Comparison of ENCODE assay signal across 23 cellular contexts in the genomic region with DNA sequence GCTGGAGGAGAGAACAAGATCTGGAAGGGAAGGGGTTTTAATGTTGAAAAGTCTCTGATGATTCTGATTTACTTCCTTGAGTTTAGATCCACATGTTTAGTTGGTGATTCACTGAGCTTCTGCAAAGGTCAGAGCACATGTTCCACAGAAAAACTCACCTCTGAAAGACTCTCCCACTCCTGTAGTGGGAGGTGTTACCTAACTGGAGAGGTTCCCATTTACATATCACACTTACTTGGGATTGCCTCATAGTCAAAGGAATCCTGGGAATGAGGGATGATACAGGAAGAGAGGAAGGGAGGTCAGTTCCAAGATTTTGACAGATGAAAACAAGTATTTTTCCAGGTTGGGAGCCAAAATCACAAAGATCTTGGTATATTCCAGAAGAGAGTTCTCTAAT. TPM values are rescaled to one million over a fixed set of nuclear protein-coding genes. Genes with fewer than 3 reads are reported as not detected.
DNase-seq lines count a peak whose midpoint lies in the region; ATAC-seq, FAIRE-seq and TF ChIP-seq lines count a peak whose summit lies in the region.
"Had no signal": no experiment of that assay in that cellular context is flagged by ENCODE, and none has a peak within 500 bp of the region (broad histone marks: within the 10 kb centered on the region; RNA-seq: fewer than 3 reads in every experiment).

No MANE protein-coding gene starts in this region.

- no peak overlapping the region for H2BK15ac ChIP-seq in H1 (ENCODE audit: low read length)
- no peak overlapping the region for H2BK15ac ChIP-seq in mesendoderm (replicated peaks; ENCODE audit: low read depth)

- TF ChIP-seq CTCF in H1 (IDR thresholded peaks at IDR 0.05; ENCODE audit: control extremely low read depth in 1 of 3, insufficient read depth in 1 of 3, low read depth in 1 of 3, low read length in 3 of 3) = no peak

- no peak overlapping the region for H2BK5ac ChIP-seq in H1 (ENCODE audit: low read depth, low read length)
- H2BK5ac ChIP-seq in mesendoderm (ENCODE audit: low read length) = no peak overlapping the region

- DNase-seq in EH (ENCODE audit: low read depth) (peak; percentile 16), HT1080 (ENCODE audit: low read depth) (peak; percentile 62), H1 (ENCODE audit: low read depth in 1 of 2, low spot score in 2 of 2) (no peak), mesendoderm (peak; percentile 91), NCI-H446 treated with DMSO at 0.1 percent for 48 hours (lab: John Stamatoyannopoulos, UW) (no peak)
- DNase-seq in effector CD8-positive, alpha-beta T cell (lab: John Stamatoyannopoulos, UW) = no peak
- DNase-seq: activated CD4-positive, CD25-positive, alpha-beta regulatory T cell treated with anti-CD3 and anti-CD28 coated beads, Interleukin-2, amount 50 U/mL, for 72 hours; activated CD8-positive, alpha-beta T cell treated with anti-CD3 and anti-CD28 coated beads for 36 hours; activated naive CD8-positive, alpha-beta T cell treated with anti-CD3 and anti-CD28 coated beads, Interleukin-2, amount 10 ng/mL, durations not matched to agents 7 days and 5 days; body of pancreas; foreskin melanocyte; GDM1; mucosa of descending colon; NCI-H1105 treated with DMSO at 0.1 percent for 48 hours; posterior cingulate gyrus; right lobe of liver; SHP77 treated with DMSO at 0.1 percent for 48 hours; stimulated activated CD4-positive, alpha-beta T cell treated with anti-CD3 and anti-CD28 coated beads, Interleukin-4, amount 100 ng/mL, for 4 hours had no signal

- no peak overlapping the region for H3K23ac ChIP-seq in H1 (ENCODE audit: insufficient read length)
- no peak overlapping the region for H3K23ac ChIP-seq in mesendoderm (ENCODE audit: low read length)

- H3K14ac ChIP-seq in H1 (ENCODE audit: insufficient read length) = no peak overlapping the region

- no peak for TF ChIP-seq EP300 in H1 (IDR thresholded peaks at IDR 0.05; ENCODE audit: borderline replicate concordance in 1 of 2, low read depth in 2 of 2, low read length in 2 of 2)

- no peaks in the 10 kb centered on the region; a peak in 3 of 7 replicates for H3K27me3 ChIP-seq in H1 (replicated peaks in 1 of 4; ENCODE audit: control insufficient read depth in 3 of 4, extremely low read depth in 1 of 4, insufficient read depth in 3 of 4, low read length in 3 of 4)
- H3K27me3 ChIP-seq in mesendoderm (ENCODE audit: insufficient read depth, low read length, poor library complexity) = no peaks in the 10 kb centered on the region

- H3K56ac ChIP-seq in H1 (replicated peaks; ENCODE audit: insufficient read length, low read depth, low read length) (no peak overlapping the region), mesendoderm (ENCODE audit: low read length) (no peak overlapping the region)

- H4K5ac ChIP-seq in H1 (ENCODE audit: insufficient read length, low read depth, low read length) = no peak overlapping the region
- H4K5ac ChIP-seq in mesendoderm (ENCODE audit: low read length) = no peak overlapping the region

- POLR2A ChIA-PET in H1 (lab: Charles Lee; ENCODE audit: partially characterized antibody) = no interaction called here

- H2BK120ac ChIP-seq in H1 (replicated peaks; ENCODE audit: low read depth, low read length) (no peak overlapping the region), mesendoderm (ENCODE audit: low read depth, low read length) (no peak overlapping the region)

- H3K4me1 ChIP-seq in H1 (replicated peaks in 1 of 4; ENCODE audit: control insufficient read depth in 3 of 4, insufficient read depth in 4 of 4, low read length in 3 of 4) (peaks cover 0 to 4% (median 0%) of the 10 kb centered on the region in 4 experiments; a peak in 2 of 7 replicates), mesendoderm (ENCODE audit: control insufficient read depth, low read depth, low read length) (peaks cover 5% of the 10 kb centered on the region)

- H3K4me2 ChIP-seq in H1 (ENCODE audit: insufficient read depth in 1 of 2, low read depth in 2 of 2, low read length in 2 of 2) = no peak overlapping the region
- no peak overlapping the region for H3K4me2 ChIP-seq in mesendoderm (ENCODE audit: low read length)
- H3K4me2 ChIP-seq: neural progenitor cell had no signal

- H3K79me1 ChIP-seq in H1 (ENCODE audit: low read depth, low read length) = no peaks in the 10 kb centered on the region
- H3K79me1 ChIP-seq in mesendoderm (ENCODE audit: low read length) = no peaks in the 10 kb centered on the region

- no peak overlapping the region for H2BK20ac ChIP-seq in H1 (ENCODE audit: low read length)

- H3K9me3 ChIP-seq in H1 (ENCODE audit: insufficient read depth in 2 of 2, low read depth in 1 of 2, low read length in 1 of 2) = no peaks in the 10 kb centered on the region
- H3K9me3 ChIP-seq: body of pancreas, mucosa of descending colon, right lobe of liver had no signal

- H4K20me1 ChIP-seq in H1 (replicated peaks in 1 of 2; ENCODE audit: control insufficient read depth in 1 of 2, insufficient read depth in 2 of 2, low read length in 2 of 2) = no peaks in the 10 kb centered on the region

- TF ChIP-seq RAD21 in H1 (IDR thresholded peaks at IDR 0.05 in 1 of 2, conservative IDR thresholded peaks at IDR 0.05 in 1 of 2; ENCODE audit: low read depth in 2 of 2, low read length in 2 of 2) = no peak

- no peak for ATAC-seq in HG02840 (IDR thresholded peaks at IDR 0.05; ENCODE audit: low FRiP score, unreplicated experiment)
- ATAC-seq: activated CD8-positive, alpha-beta T cell treated with anti-CD3 and anti-CD28 coated beads for 36 hours; body of pancreas; mucosa of descending colon; right lobe of liver had no signal

- H4K8ac ChIP-seq in H1 (ENCODE audit: extremely low read depth, insufficient read depth, low read length) (no peak overlapping the region), mesendoderm (ENCODE audit: low read depth, low read length) (no peak overlapping the region)

- TF ChIP-seq POLR2A in H1 (IDR thresholded peaks at IDR 0.05; ENCODE audit: control extremely low read depth in 1 of 2, low read depth in 2 of 2, low read length in 2 of 2) = no peak

- FAIRE-seq in H1 (lab: Jason Lieb, UNC) = no peak
- FAIRE-seq: GM18507, TTC549 had no signal

- CTCF ChIA-PET in H1 (lab: Charles Lee; ENCODE audit: partially characterized antibody) = interaction anchor here (1.0 kb wide), 1 partner anchor 13 kb away, joined by 3 read pairs; no protein-coding TSS in a partner anchor

- H2AK5ac ChIP-seq in H1 (ENCODE audit: low read depth, low read length) (no peak overlapping the region), mesendoderm (ENCODE audit: low read length) (no peak overlapping the region)

- H3K79me2 ChIP-seq in H1 (ENCODE audit: control insufficient read depth in 1 of 2, insufficient read depth in 2 of 2, low read length in 2 of 2) (no peaks in the 10 kb centered on the region), mesendoderm (ENCODE audit: control insufficient read depth, insufficient read depth, low read length) (no peaks in the 10 kb centered on the region)

- H3K36me3 ChIP-seq in H1 (ENCODE audit: control insufficient read depth in 2 of 4, insufficient read depth in 4 of 4, low read length in 3 of 4) (no peaks in the 10 kb centered on the region), mesendoderm (ENCODE audit: control insufficient read depth, insufficient read depth, low read length) (no peaks in the 10 kb centered on the region)
- H3K36me3 ChIP-seq: neural progenitor cell, right lobe of liver had no signal

- H3K4ac ChIP-seq in H1 (replicated peaks; ENCODE audit: insufficient read length, low read depth, low read length) (no peak overlapping the region), mesendoderm (ENCODE audit: low read depth, low read length) (no peak overlapping the region)

- no peak overlapping the region for H4K91ac ChIP-seq in H1 (replicated peaks; ENCODE audit: insufficient read length, low read length)

- no peak overlapping the region for H3K4me3 ChIP-seq in H1 (ENCODE audit: extremely low read depth in 1 of 4, insufficient read depth in 2 of 4, low read depth in 3 of 4, low read length in 4 of 4)
- no peak overlapping the region for H3K4me3 ChIP-seq in mesendoderm (ENCODE audit: low read length)
- H3K4me3 ChIP-seq: body of pancreas, mucosa of descending colon, neural progenitor cell, right lobe of liver had no signal

- H2AFZ ChIP-seq in H1 (ENCODE audit: low read length) = no peak overlapping the region
- H2AFZ ChIP-seq: neural progenitor cell had no signal

- no peak overlapping the region for H3K27ac ChIP-seq in H1 (ENCODE audit: low read depth, low read length)
- H3K27ac ChIP-seq in mesendoderm (ENCODE audit: low read depth, low read length) = no peak overlapping the region
- H3K27ac ChIP-seq: body of pancreas, C4-2B, neural progenitor cell, right lobe of liver had no signal

- no peak overlapping the region for H2BK12ac ChIP-seq in H1 (ENCODE audit: low read depth, low read length)

- H3K23me2 ChIP-seq in H1 (ENCODE audit: low read depth, low read length) = peaks cover 17% of the 10 kb centered on the region

- H3K18ac ChIP-seq in H1 (ENCODE audit: extremely low read depth, low read length) = no peak overlapping the region
- no peak overlapping the region for H3K18ac ChIP-seq in mesendoderm (ENCODE audit: low read length)

- H3K9ac ChIP-seq in H1 (replicated peaks in 1 of 4; ENCODE audit: extremely low read depth in 1 of 4, low read depth in 3 of 4, low read length in 3 of 4) = no peak overlapping the region
- no peak overlapping the region for H3K9ac ChIP-seq in mesendoderm (ENCODE audit: low read length)
- H3K9ac ChIP-seq: neural progenitor cell had no signal

TF ChIP-seq in H1, 55 proteins besides CTCF, POLR2A, EP300 and RAD21:
- no peak for TF ChIP-seq TEAD4 (IDR thresholded peaks at IDR 0.05; ENCODE audit: low read depth, low read length)
- peak; percentile 41; the same call in 1 of the 2 replicates for TF ChIP-seq CEBPB (IDR thresholded peaks at IDR 0.05; ENCODE audit: low read depth, low read length)
TF ChIP-seq in H1: peak in this region for 1.

RNA-seq across cellular contexts. Expression of a gene that starts 2.7 kb away (rescaled TPM):
- total RNA-seq in HT1080 (2014; rRNA removed; shearing (Covaris generic)) = 8.5 and 16.0 TPM in 2 replicates
- 18.2 and 20.3 TPM in 2 replicates for polyA plus RNA-seq in HT1080 (2015; cell fraction: cytosol; rRNA removed)
- 22.7 and 26.4 TPM in 2 replicates for polyA plus RNA-seq in HT1080 (2015; cell fraction: nucleus; rRNA removed)
- total RNA-seq in H1 (2021; fragmentation: NEBNext Ultra II Directional; extraction: Animal tissue kit (Norgen Biotek cat#: 25700)) = 3.4 and 4.1 TPM in 2 replicates
- polyA plus RNA-seq in H1 (2011; rRNA removed) = 0.83 and 1.2 TPM in 2 replicates
- polyA plus RNA-seq in H1 (2011; cell fraction: cytosol; rRNA removed) = 1.2 TPM
- 1.4 TPM for polyA plus RNA-seq in H1 (2011; cell fraction: nucleus; rRNA removed)
- polyA plus RNA-seq in H1 (2012, experiment 1 of 2) = 0.62 to 1.7 TPM (median 0.97 TPM) in 4 replicates
- polyA plus RNA-seq in H1 (2012, experiment 2 of 2) = 0.20 TPM
- 2.6 TPM for polyA plus RNA-seq in H1 (2013, experiment 1 of 2)
- polyA plus RNA-seq in H1 (2013, experiment 2 of 2) = 2.9 TPM
- 3.4 and 3.7 TPM in 2 replicates for polyA minus RNA-seq in H1 (2011; rRNA and poly(A)+ RNA removed)
- 0.73 TPM for polyA minus RNA-seq in H1 (2011; cell fraction: cytosol; rRNA and poly(A)+ RNA removed)
- 13.4 TPM for polyA minus RNA-seq in H1 (2011; cell fraction: nucleus; rRNA and poly(A)+ RNA removed)
- polyA plus RNA-seq in mesendoderm (2013, experiment 1 of 2) = 6.0 TPM
- 6.0 TPM for polyA plus RNA-seq in mesendoderm (2013, experiment 2 of 2)
- total RNA-seq: right lobe of liver had no signal

Comparison
In these comparisons a context has a peak if more than half of its experiments do, and no peak if none do; other contexts are left out.
1. DNase-seq: peak in EH (single experiment), HT1080 (single experiment) and mesendoderm (single experiment); none in H1 (0 of 2), NCI-H446 treated with DMSO at 0.1 percent for 48 hours (single experiment) and effector CD8-positive, alpha-beta T cell (single experiment).